1 cellular context compared by ENCODE assay signal in genomic region chr4:152939655-152940054, GRCh38.
TF ChIP-seq lines count a peak whose summit lies in the region.

No MANE protein-coding gene starts in this region.

TF ChIP-seq in GM23338, 12 proteins besides CTCF, POLR2A, EP300 and RAD21 (continued from another document):
- TF ChIP-seq, protein P1, sequence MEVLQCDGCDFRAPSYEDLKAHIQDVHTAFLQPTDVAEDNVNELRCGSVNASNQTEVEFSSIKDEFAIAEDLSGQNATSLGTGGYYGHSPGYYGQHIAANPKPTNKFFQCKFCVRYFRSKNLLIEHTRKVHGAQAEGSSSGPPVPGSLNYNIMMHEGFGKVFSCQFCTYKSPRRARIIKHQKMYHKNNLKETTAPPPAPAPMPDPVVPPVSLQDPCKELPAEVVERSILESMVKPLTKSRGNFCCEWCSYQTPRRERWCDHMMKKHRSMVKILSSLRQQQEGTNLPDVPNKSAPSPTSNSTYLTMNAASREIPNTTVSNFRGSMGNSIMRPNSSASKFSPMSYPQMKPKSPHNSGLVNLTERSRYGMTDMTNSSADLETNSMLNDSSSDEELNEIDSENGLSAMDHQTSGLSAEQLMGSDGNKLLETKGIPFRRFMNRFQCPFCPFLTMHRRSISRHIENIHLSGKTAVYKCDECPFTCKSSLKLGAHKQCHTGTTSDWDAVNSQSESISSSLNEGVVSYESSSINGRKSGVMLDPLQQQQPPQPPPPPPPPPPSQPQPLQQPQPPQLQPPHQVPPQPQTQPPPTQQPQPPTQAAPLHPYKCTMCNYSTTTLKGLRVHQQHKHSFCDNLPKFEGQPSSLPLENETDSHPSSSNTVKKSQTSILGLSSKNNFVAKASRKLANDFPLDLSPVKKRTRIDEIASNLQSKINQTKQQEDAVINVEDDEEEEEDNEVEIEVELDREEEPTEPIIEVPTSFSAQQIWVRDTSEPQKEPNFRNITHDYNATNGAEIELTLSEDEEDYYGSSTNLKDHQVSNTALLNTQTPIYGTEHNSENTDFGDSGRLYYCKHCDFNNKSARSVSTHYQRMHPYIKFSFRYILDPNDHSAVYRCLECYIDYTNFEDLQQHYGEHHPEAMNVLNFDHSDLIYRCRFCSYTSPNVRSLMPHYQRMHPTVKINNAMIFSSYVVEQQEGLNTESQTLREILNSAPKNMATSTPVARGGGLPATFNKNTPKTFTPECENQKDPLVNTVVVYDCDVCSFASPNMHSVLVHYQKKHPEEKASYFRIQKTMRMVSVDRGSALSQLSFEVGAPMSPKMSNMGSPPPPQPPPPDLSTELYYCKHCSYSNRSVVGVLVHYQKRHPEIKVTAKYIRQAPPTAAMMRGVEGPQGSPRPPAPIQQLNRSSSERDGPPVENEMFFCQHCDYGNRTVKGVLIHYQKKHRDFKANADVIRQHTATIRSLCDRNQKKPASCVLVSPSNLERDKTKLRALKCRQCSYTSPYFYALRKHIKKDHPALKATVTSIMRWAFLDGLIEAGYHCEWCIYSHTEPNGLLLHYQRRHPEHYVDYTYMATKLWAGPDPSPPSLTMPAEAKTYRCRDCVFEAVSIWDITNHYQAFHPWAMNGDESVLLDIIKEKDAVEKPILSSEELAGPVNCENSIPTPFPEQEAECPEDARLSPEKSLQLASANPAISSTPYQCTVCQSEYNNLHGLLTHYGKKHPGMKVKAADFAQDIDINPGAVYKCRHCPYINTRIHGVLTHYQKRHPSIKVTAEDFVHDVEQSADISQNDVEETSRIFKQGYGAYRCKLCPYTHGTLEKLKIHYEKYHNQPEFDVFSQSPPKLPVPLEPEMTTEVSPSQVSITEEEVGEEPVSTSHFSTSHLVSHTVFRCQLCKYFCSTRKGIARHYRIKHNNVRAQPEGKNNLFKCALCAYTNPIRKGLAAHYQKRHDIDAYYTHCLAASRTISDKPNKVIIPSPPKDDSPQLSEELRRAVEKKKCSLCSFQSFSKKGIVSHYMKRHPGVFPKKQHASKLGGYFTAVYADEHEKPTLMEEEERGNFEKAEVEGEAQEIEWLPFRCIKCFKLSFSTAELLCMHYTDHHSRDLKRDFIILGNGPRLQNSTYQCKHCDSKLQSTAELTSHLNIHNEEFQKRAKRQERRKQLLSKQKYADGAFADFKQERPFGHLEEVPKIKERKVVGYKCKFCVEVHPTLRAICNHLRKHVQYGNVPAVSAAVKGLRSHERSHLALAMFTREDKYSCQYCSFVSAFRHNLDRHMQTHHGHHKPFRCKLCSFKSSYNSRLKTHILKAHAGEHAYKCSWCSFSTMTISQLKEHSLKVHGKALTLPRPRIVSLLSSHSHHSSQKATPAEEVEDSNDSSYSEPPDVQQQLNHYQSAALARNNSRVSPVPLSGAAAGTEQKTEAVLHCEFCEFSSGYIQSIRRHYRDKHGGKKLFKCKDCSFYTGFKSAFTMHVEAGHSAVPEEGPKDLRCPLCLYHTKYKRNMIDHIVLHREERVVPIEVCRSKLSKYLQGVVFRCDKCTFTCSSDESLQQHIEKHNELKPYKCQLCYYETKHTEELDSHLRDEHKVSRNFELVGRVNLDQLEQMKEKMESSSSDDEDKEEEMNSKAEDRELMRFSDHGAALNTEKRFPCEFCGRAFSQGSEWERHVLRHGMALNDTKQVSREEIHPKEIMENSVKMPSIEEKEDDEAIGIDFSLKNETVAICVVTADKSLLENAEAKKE (CRISPR knock-in tag; IDR thresholded peaks at IDR 0.05) = no peak
- TF ChIP-seq ZNF331 (CRISPR knock-in tag; IDR thresholded peaks at IDR 0.05; ENCODE audit: low read depth) (no peak), REST (IDR thresholded peaks at IDR 0.05; ENCODE audit: unreplicated experiment) (no peak), EZH2 (IDR thresholded peaks at IDR 0.05; ENCODE audit: low read depth, unreplicated experiment) (no peak), JUNB (IDR thresholded peaks at IDR 0.05; ENCODE audit: unreplicated experiment) (no peak), POLR2AphosphoS5 (IDR thresholded peaks at IDR 0.05; ENCODE audit: low read depth) (no peak), NANOG (IDR thresholded peaks at IDR 0.05; ENCODE audit: borderline replicate concordance) (no peak), ETS1 (IDR thresholded peaks at IDR 0.05) (no peak), EZH2phosphoT487 (IDR thresholded peaks at IDR 0.05; ENCODE audit: unreplicated experiment) (no peak)
